ENCODE assay signal across 10 cellular contexts in the genomic region with DNA sequence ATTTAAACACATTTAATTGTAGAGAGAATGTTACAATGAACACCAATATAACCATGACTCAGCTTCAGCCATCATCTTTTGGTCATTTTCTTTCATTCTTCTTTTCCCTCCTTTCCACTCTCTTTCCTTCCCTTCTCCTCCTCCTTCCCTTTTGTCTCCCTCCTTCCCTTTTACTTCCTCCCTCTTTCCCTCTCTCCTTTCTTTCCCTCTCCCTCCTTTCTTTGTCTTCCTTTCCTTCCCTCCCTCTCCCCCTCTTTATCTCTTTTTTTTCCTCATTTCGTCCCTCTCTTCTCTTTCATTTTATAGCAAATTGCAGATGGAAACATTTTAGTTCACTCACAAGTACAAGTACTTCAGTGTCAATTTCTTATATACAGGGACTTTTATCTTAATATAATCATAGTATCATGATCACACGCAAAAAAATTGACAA. TPM values are rescaled to one million over a fixed set of nuclear protein-coding genes. Genes with fewer than 3 reads are reported as not detected.
DNase-seq lines count a peak whose midpoint lies in the region; ATAC-seq and TF ChIP-seq lines count a peak whose summit lies in the region.
"Had no signal": no experiment of that assay in that cellular context is flagged by ENCODE, and none has a peak within 500 bp of the region (broad histone marks: within the 10 kb centered on the region; RNA-seq: fewer than 3 reads in every experiment).

No MANE protein-coding gene starts in this region.

- H4K8ac ChIP-seq in mesenchymal stem cell (ENCODE audit: low read length), result no peak overlapping the region

- H3K36me3 ChIP-seq in mesenchymal stem cell (ENCODE audit: control insufficient read depth in 1 of 2, insufficient read depth in 2 of 2, low read depth in 1 of 2, low read length in 2 of 2), result no peaks in the 10 kb centered on the region
- H3K36me3 ChIP-seq in vagina, result no peaks in the 10 kb centered on the region
- H3K36me3 ChIP-seq in upper lobe of left lung, result no peaks in the 10 kb centered on the region

- H4K91ac ChIP-seq in mesenchymal stem cell (ENCODE audit: low read length), result no peak overlapping the region

- TF ChIP-seq POLR2A in vagina (IDR thresholded peaks at IDR 0.05), result no peak
- TF ChIP-seq POLR2A in upper lobe of left lung (IDR thresholded peaks at IDR 0.05), result no peak

- no peak overlapping the region for H2AFZ ChIP-seq in mesenchymal stem cell (ENCODE audit: low read depth, low read length)

- peak overlapping the region; percentile 99 for H3K4me3 Mint-ChIP-seq in activated T-helper 2 cell treated with anti-CD3 and anti-CD28 coated beads, Interferon-gamma antibody, Interleukin-2, Interleukin-4, amounts not matched to agents 10 μg/mL and 5 μg/mL and 100 μg/mL, durations not matched to agents 14 hours and 24 hours and 36 hours (ENCODE audit: low read depth)

- H3K4me2 ChIP-seq in mesenchymal stem cell (ENCODE audit: low read length, poor library complexity, severe bottlenecking), result no peak overlapping the region

- no peaks in the 10 kb centered on the region for H3K27me3 ChIP-seq in right cardiac atrium (ENCODE audit: control insufficient read depth, insufficient read depth)
- peaks cover 6 to 13% of the 10 kb centered on the region in 2 experiments for H3K27me3 ChIP-seq in mesenchymal stem cell (ENCODE audit: control insufficient read depth in 1 of 2, insufficient read depth in 1 of 2, low read length in 2 of 2)
- H3K27me3 ChIP-seq in vagina, result no peaks in the 10 kb centered on the region
- H3K27me3 ChIP-seq in upper lobe of left lung, result no peaks in the 10 kb centered on the region

- H2AK5ac ChIP-seq in mesenchymal stem cell (ENCODE audit: low read length, severe bottlenecking), result no peak overlapping the region

- intact Hi-C loops in right cardiac atrium (cut with DNase I) (loop anchor here in 3 of 4 donors (10.0 kb wide), 2 partner anchors 77 to 217 kb away; no protein-coding TSS in a partner anchor), Right ventricle myocardium superior (cut with DNase I) (loop anchor here (10.0 kb wide), 1 partner anchor 127 kb away; the partner anchor contains the start of gene ZSCAN9), vagina (cut with DNase I) (loop anchor here (10.0 kb wide), 1 partner anchor 227 kb away; the partner anchor contains the start of gene ZSCAN16)
- intact Hi-C loops in activated T-helper 2 cell treated with anti-CD3 and anti-CD28 coated beads, Interferon-gamma antibody, Interleukin-2, Interleukin-4, amounts not matched to agents 10 μg/mL and 5 μg/mL and 100 μg/mL, durations not matched to agents 14 hours and 24 hours and 36 hours (cut with micrococcal nuclease), result loop anchor here (2.0 kb wide), 1 partner anchor 85 kb away; the partner anchor contains the start of gene ZSCAN26

- no peak overlapping the region for H2BK12ac ChIP-seq in mesenchymal stem cell (ENCODE audit: low read length in 2 of 2)

- TF ChIP-seq EP300 in upper lobe of left lung (IDR thresholded peaks at IDR 0.05), result no peak

- WGBS in right cardiac atrium, result 55% methylated on average over 2 of the region's 2 CpGs
- no CpG with 5 or more reads among the region's 2 CpGs for WGBS in mesenchymal stem cell
- 66 to 70% methylated on average over 2 of the region's 2 CpGs for WGBS in upper lobe of left lung, 2 donors

- no peak overlapping the region for H3K18ac ChIP-seq in mesenchymal stem cell (ENCODE audit: low read depth in 1 of 2, low read length in 2 of 2)

- no peak overlapping the region for H3K4ac ChIP-seq in mesenchymal stem cell (ENCODE audit: low read depth in 1 of 2, low read length in 2 of 2)

- no peak overlapping the region for H2BK5ac ChIP-seq in mesenchymal stem cell (ENCODE audit: low read depth, low read length, poor library complexity, severe bottlenecking)

- H3K4me1 Mint-ChIP-seq in activated T-helper 2 cell treated with anti-CD3 and anti-CD28 coated beads, Interferon-gamma antibody, Interleukin-2, Interleukin-4, amounts not matched to agents 10 μg/mL and 5 μg/mL and 100 μg/mL, durations not matched to agents 14 hours and 24 hours and 36 hours (ENCODE audit: low read depth), result peaks cover 32% of the 10 kb centered on the region

- H2BK15ac ChIP-seq in mesenchymal stem cell (ENCODE audit: low read depth, poor library complexity, severe bottlenecking), result no peak overlapping the region

- no peak overlapping the region for H3K23ac ChIP-seq in mesenchymal stem cell (ENCODE audit: low read length in 2 of 2)

- H3K4me1 ChIP-seq in right cardiac atrium (ENCODE audit: control insufficient read depth, insufficient read depth, low read length), result peaks cover 6% of the 10 kb centered on the region
- peaks cover 8% of the 10 kb centered on the region for H3K4me1 ChIP-seq in mesenchymal stem cell (ENCODE audit: control insufficient read depth, insufficient read depth, low read depth, low read length)
- H3K4me1 ChIP-seq in vagina, result peaks cover 45% of the 10 kb centered on the region
- peaks cover 28 to 36% (median 31%) of the 10 kb centered on the region in 4 donors for H3K4me1 ChIP-seq in upper lobe of left lung

- no peaks in the 10 kb centered on the region for H3K9me3 Mint-ChIP-seq in activated T-helper 2 cell treated with anti-CD3 and anti-CD28 coated beads, Interferon-gamma antibody, Interleukin-2, Interleukin-4, amounts not matched to agents 10 μg/mL and 5 μg/mL and 100 μg/mL, durations not matched to agents 14 hours and 24 hours and 36 hours

- H3K14ac ChIP-seq in mesenchymal stem cell (ENCODE audit: low read length in 2 of 2), result no peak overlapping the region

- peaks cover 13% of the 10 kb centered on the region for H3K27me3 Mint-ChIP-seq in activated T-helper 2 cell treated with anti-CD3 and anti-CD28 coated beads, Interferon-gamma antibody, Interleukin-2, Interleukin-4, amounts not matched to agents 10 μg/mL and 5 μg/mL and 100 μg/mL, durations not matched to agents 14 hours and 24 hours and 36 hours (ENCODE audit: low read depth)

- no peak overlapping the region for H2BK120ac ChIP-seq in mesenchymal stem cell (ENCODE audit: low read depth, low read length)

- no peak overlapping the region for H3K27ac Mint-ChIP-seq in activated T-helper 2 cell treated with anti-CD3 and anti-CD28 coated beads, Interferon-gamma antibody, Interleukin-2, Interleukin-4, amounts not matched to agents 10 μg/mL and 5 μg/mL and 100 μg/mL, durations not matched to agents 14 hours and 24 hours and 36 hours

- ATAC-seq in right cardiac atrium, result no peak
- ATAC-seq in Right ventricle myocardium superior (ENCODE audit: poor library complexity), result no peak
- no peak for ATAC-seq in HG02588 (IDR thresholded peaks at IDR 0.05; ENCODE audit: unreplicated experiment)
- ATAC-seq in upper lobe of left lung (ENCODE audit: low FRiP score in 2 of 2), result no peak

- H3K27ac ChIP-seq in right cardiac atrium (ENCODE audit: low read length) (no peak overlapping the region), mesenchymal stem cell (ENCODE audit: low read length, poor library complexity, severe bottlenecking) (no peak overlapping the region), vagina (no peak overlapping the region), upper lobe of left lung (peak overlapping the region in 2 of 4 donors; percentile 18 to 73)

- H3K9me3 ChIP-seq in right cardiac atrium (ENCODE audit: control insufficient read depth, low read length) (no peaks in the 10 kb centered on the region), mesenchymal stem cell (ENCODE audit: control insufficient read depth, low read length) (no peaks in the 10 kb centered on the region), vagina (no peaks in the 10 kb centered on the region), upper lobe of left lung (no peaks in the 10 kb centered on the region)

- TF ChIP-seq CTCF in vagina (IDR thresholded peaks at IDR 0.05), result no peak
- no peak for TF ChIP-seq CTCF in upper lobe of left lung (IDR thresholded peaks at IDR 0.05)

- H3K4me3 ChIP-seq in right cardiac atrium (ENCODE audit: low read length) (peak overlapping the region; percentile 2), mesenchymal stem cell (ENCODE audit: insufficient read depth in 1 of 2, low read depth in 1 of 2, low read length in 2 of 2) (no peak overlapping the region), vagina (peak overlapping the region; percentile 1 to 70), upper lobe of left lung (peak overlapping the region in 1 of 4 donors; percentile 88)

- DNase-seq in right cardiac atrium (no peak), Right ventricle myocardium superior (no peak), mesenchymal stem cell (no peak), vagina (ENCODE audit: extremely low spot score in 2 of 2) (no peak), upper lobe of left lung (no peak), cerebellar nuclear complex (lab: John Stamatoyannopoulos, UW) (no peak)
- no peak for DNase-seq in activated T-helper 2 cell treated with anti-CD3 and anti-CD28 coated beads, Interferon-gamma antibody, Interleukin-2, Interleukin-4, amounts not matched to agents 10 μg/mL and 5 μg/mL and 100 μg/mL, durations not matched to agents 14 hours and 24 hours and 36 hours (ENCODE audit: low spot score)
- DNase-seq: activated CD4-positive, alpha-beta T cell treated with anti-CD3 and anti-CD28 coated beads for 4 hours; NCI-H2029 had no signal

- peak overlapping the region; percentile 30 for H3K9ac ChIP-seq in mesenchymal stem cell (ENCODE audit: low read length)

- H3K79me1 ChIP-seq in mesenchymal stem cell (replicated peaks; ENCODE audit: low read length, poor library complexity, severe bottlenecking), result peaks cover 16% of the 10 kb centered on the region

- H3K36me3 Mint-ChIP-seq in activated T-helper 2 cell treated with anti-CD3 and anti-CD28 coated beads, Interferon-gamma antibody, Interleukin-2, Interleukin-4, amounts not matched to agents 10 μg/mL and 5 μg/mL and 100 μg/mL, durations not matched to agents 14 hours and 24 hours and 36 hours (ENCODE audit: low read depth), result peaks cover 15% of the 10 kb centered on the region

RNA-seq across cellular contexts. Expression of gene ZKSCAN3, which starts 1.8 kb away (rescaled TPM):
- 1 to 10 TPM; 4.1 to 7.2 (median 6.0) TPM for total RNA-seq in right cardiac atrium
- 1.7 TPM for polyA plus RNA-seq in right cardiac atrium
- total RNA-seq in Right ventricle myocardium superior, result 3.6 TPM
- total RNA-seq in activated T-helper 2 cell treated with anti-CD3 and anti-CD28 coated beads, Interferon-gamma antibody, Interleukin-2, Interleukin-4, amounts not matched to agents 10 μg/mL and 5 μg/mL and 100 μg/mL, durations not matched to agents 14 hours and 24 hours and 36 hours, result 3.5 TPM in 2 replicates
- 2.4 TPM for polyA plus RNA-seq in mesenchymal stem cell (2013, experiment 1 of 2)
- polyA plus RNA-seq in mesenchymal stem cell (2013, experiment 2 of 2), result 2.6 TPM
- total RNA-seq in vagina, result 2.9 TPM
- 10 to 100 TPM in 1 of 6 donors, 1 to 10 TPM in 5; 2.6 to 10.5 (median 5.6) TPM for total RNA-seq in upper lobe of left lung

RNA-seq across cellular contexts. Expression of gene ZSCAN31, which starts 15.6 kb away (rescaled TPM):
- total RNA-seq in right cardiac atrium, result 10 to 100 TPM in 2 of 4 donors, 1 to 10 TPM in 2; 8.3 to 18.4 (median 10.2) TPM
- 3.9 TPM for polyA plus RNA-seq in right cardiac atrium
- 8.1 TPM for total RNA-seq in Right ventricle myocardium superior
- 1.5 and 1.9 TPM in 2 replicates for total RNA-seq in activated T-helper 2 cell treated with anti-CD3 and anti-CD28 coated beads, Interferon-gamma antibody, Interleukin-2, Interleukin-4, amounts not matched to agents 10 μg/mL and 5 μg/mL and 100 μg/mL, durations not matched to agents 14 hours and 24 hours and 36 hours
- polyA plus RNA-seq in mesenchymal stem cell (2013, experiment 1 of 2), result 1.3 TPM
- polyA plus RNA-seq in mesenchymal stem cell (2013, experiment 2 of 2), result 1.2 TPM
- 11.3 TPM for total RNA-seq in vagina
- total RNA-seq in upper lobe of left lung, result 10 to 100 TPM; 11.5 to 33.5 (median 18.6) TPM

RNA-seq across cellular contexts. Expression of gene ZSCAN12, which starts 48.0 kb away (rescaled TPM):
- total RNA-seq in right cardiac atrium (1 to 10 TPM; 3.6 to 4.2 (median 3.9) TPM), Right ventricle myocardium superior (1.9 TPM), vagina (5.9 TPM), upper lobe of left lung (10 to 100 TPM in 1 of 6 donors, 1 to 10 TPM in 5; 2.6 to 10.5 (median 5.3) TPM)
- 1.4 TPM for polyA plus RNA-seq in right cardiac atrium
- total RNA-seq in activated T-helper 2 cell treated with anti-CD3 and anti-CD28 coated beads, Interferon-gamma antibody, Interleukin-2, Interleukin-4, amounts not matched to agents 10 μg/mL and 5 μg/mL and 100 μg/mL, durations not matched to agents 14 hours and 24 hours and 36 hours, result 5.3 and 5.7 TPM in 2 replicates
- 2.5 TPM for polyA plus RNA-seq in mesenchymal stem cell (2013, experiment 1 of 2)
- polyA plus RNA-seq in mesenchymal stem cell (2013, experiment 2 of 2), result 2.4 TPM

Comparison
In these comparisons a context has a peak if more than half of its experiments do, and no peak if none do; other contexts are left out.
1. H3K4me3 ChIP-seq: peak in right cardiac atrium (single experiment) and vagina (2 of 2); none in mesenchymal stem cell (0 of 2).